7 cellular contexts compared by ENCODE assay signal in the genomic region with DNA sequence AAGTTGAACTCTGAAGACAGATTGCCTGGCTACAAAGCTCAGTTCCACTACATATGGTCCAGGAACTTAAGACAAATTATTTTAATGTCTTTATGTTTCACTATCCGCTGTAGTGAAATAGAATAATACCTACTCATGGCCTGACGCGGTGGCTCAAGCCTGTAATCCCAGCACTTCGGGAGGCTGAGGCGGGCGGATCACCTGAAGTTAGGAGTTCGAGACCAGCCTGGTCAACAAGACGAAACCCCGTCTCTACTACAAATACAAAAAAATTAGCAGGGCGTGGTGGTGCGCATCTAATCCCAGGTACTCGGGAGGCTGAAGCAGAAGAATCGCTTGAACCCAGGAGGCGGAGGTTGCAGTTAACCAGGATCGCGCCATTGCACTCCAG. TPM values are rescaled to one million over a fixed set of nuclear protein-coding genes. Genes with fewer than 3 reads are reported as not detected.
A peak's percentile ranks its signal among the peaks of the same experiment; 100 is the strongest.
DNase-seq lines count a peak whose midpoint lies in the region; TF ChIP-seq lines count a peak whose summit lies in the region.
"Not testable (repeated sequence)": the region's sequence is repeated elsewhere in the genome, so short reads cannot be mapped to it uniquely, and the experiment has no call there.
"Had no signal": no experiment of that assay in that cellular context is flagged by ENCODE, and none has a peak within 500 bp of the region (broad histone marks: within the 10 kb centered on the region; RNA-seq: fewer than 3 reads in every experiment).

No MANE protein-coding gene starts in this region.

- not testable (repeated sequence) for H3K36me3 ChIP-seq in H7 (replicated peaks; ENCODE audit: control insufficient read depth, insufficient read depth, low read length); breast epithelium; right atrium auricular region; neural progenitor cell

- H3K27me3 ChIP-seq in H7 (ENCODE audit: control insufficient read depth, insufficient read depth, low read length); breast epithelium; right atrium auricular region; neural progenitor cell: not testable (repeated sequence)

- H3K27ac Mint-ChIP-seq in T-helper 2 cell treated with Interferon-gamma antibody and Interleukin-4, amounts not matched to agents 5 μg/mL and 100 μg/mL, for 36 hours, result peak overlapping the region; percentile 95
- H3K27ac Mint-ChIP-seq in neural progenitor cell (peak overlapping the region; percentile 85), type B pancreatic cell (peak overlapping the region; percentile 92)

- H3K4me3 ChIP-seq in H7 (ENCODE audit: insufficient read depth, low read depth, low read length) (peak overlapping the region; percentile 94), breast epithelium (peak overlapping the region; percentile 84 to 94 (median 90)), right atrium auricular region (peak overlapping the region; percentile 60 to 78), neural progenitor cell (peak overlapping the region; percentile 95)

- peak overlapping the region; percentile 93 for H3K9ac ChIP-seq in neural progenitor cell

- intact Hi-C loops in breast epithelium (cut with DNase I; ENCODE audit: low total_unique reads), result not testable (repeated sequence)

- not testable (repeated sequence) for TF ChIP-seq POLR2A in breast epithelium (IDR thresholded peaks at IDR 0.05)

- H3K27ac ChIP-seq in breast epithelium, result peak overlapping the region; percentile 86 to 92
- H3K27ac ChIP-seq in right atrium auricular region, result peak overlapping the region; percentile 80 to 84
- H3K27ac ChIP-seq in neural progenitor cell, result peak overlapping the region; percentile 92

- H3K4me1 ChIP-seq in breast epithelium, neural progenitor cell: not testable (repeated sequence)
- peaks cover 0 to 13% of the 10 kb centered on the region in 2 donors for H3K4me1 ChIP-seq in right atrium auricular region

- H3K27me3 Mint-ChIP-seq in T-helper 2 cell treated with Interferon-gamma antibody and Interleukin-4, amounts not matched to agents 5 μg/mL and 100 μg/mL, for 36 hours (ENCODE audit: low read depth); neural progenitor cell (ENCODE audit: insufficient read depth, low read depth); type B pancreatic cell: not testable (repeated sequence)

- not testable (repeated sequence) for TF ChIP-seq CTCF in breast epithelium (IDR thresholded peaks at IDR 0.05); right atrium auricular region (IDR thresholded peaks at IDR 0.05); neural progenitor cell (IDR thresholded peaks at IDR 0.05); type B pancreatic cell (conservative IDR thresholded peaks at IDR 0.05)

- not testable (repeated sequence) for H3K9me3 Mint-ChIP-seq in T-helper 2 cell treated with Interferon-gamma antibody and Interleukin-4, amounts not matched to agents 5 μg/mL and 100 μg/mL, for 36 hours; neural progenitor cell; type B pancreatic cell

- not testable (repeated sequence) for DNase-seq in H7; T-helper 2 cell treated with Interferon-gamma antibody and Interleukin-4, amounts not matched to agents 5 μg/mL and 100 μg/mL, for 36 hours (ENCODE audit: low spot score); breast epithelium (ENCODE audit: low spot score in 2 of 2); right atrium auricular region (ENCODE audit: low spot score); neural progenitor cell (ENCODE audit: low spot score); type B pancreatic cell (ENCODE audit: extremely low spot score, unreplicated experiment)

- peak overlapping the region; percentile 100 for H3K4me3 Mint-ChIP-seq in T-helper 2 cell treated with Interferon-gamma antibody and Interleukin-4, amounts not matched to agents 5 μg/mL and 100 μg/mL, for 36 hours
- H3K4me3 Mint-ChIP-seq in neural progenitor cell (peak overlapping the region; percentile 98), type B pancreatic cell (peak overlapping the region; percentile 98)

- H4K20me1 ChIP-seq in neural progenitor cell (ENCODE audit: low read depth), result peaks cover 20% of the 10 kb centered on the region

- not testable (repeated sequence) for H3K9me3 ChIP-seq in breast epithelium; right atrium auricular region; neural progenitor cell (ENCODE audit: low read depth)

- peaks cover 14% of the 10 kb centered on the region for H3F3A ChIP-seq in neural progenitor cell (ENCODE audit: low read depth)

- H3K4me1 Mint-ChIP-seq in T-helper 2 cell treated with Interferon-gamma antibody and Interleukin-4, amounts not matched to agents 5 μg/mL and 100 μg/mL, for 36 hours (ENCODE audit: low read depth), result peaks cover 12% of the 10 kb centered on the region
- peaks cover 12% of the 10 kb centered on the region for H3K4me1 Mint-ChIP-seq in neural progenitor cell
- H3K4me1 Mint-ChIP-seq in type B pancreatic cell (ENCODE audit: unreplicated experiment), result not testable (repeated sequence)

- peaks cover 33% of the 10 kb centered on the region for H3K79me2 ChIP-seq in neural progenitor cell (ENCODE audit: low read depth)

- peak overlapping the region; percentile 95 for H2AFZ ChIP-seq in neural progenitor cell (replicated peaks)

- peak overlapping the region; percentile 94 for H3K4me2 ChIP-seq in neural progenitor cell

- H3K36me3 Mint-ChIP-seq in T-helper 2 cell treated with Interferon-gamma antibody and Interleukin-4, amounts not matched to agents 5 μg/mL and 100 μg/mL, for 36 hours (ENCODE audit: low read depth), result peaks cover 10% of the 10 kb centered on the region
- not testable (repeated sequence) for H3K36me3 Mint-ChIP-seq in neural progenitor cell, type B pancreatic cell

RNA-seq across cellular contexts. Expression of a gene that starts 0.6 kb away (rescaled TPM):
- total RNA-seq in H7 (2014; rRNA removed; shearing (Covaris generic)), result 62.3 and 98.0 TPM in 2 replicates
- total RNA-seq in breast epithelium (10 to 100 TPM; 75.7 to 83.4 (median 76.7) TPM), right atrium auricular region (10 to 100 TPM; 67.2 to 91.6 TPM), neural progenitor cell (ENCODE audit: low replicate concordance) (93.0 and 103 TPM in 2 replicates), type B pancreatic cell (ENCODE audit: low replicate concordance) (97.2 and 117 TPM in 2 replicates)

RNA-seq across cellular contexts. Expression of a gene that starts 23.1 kb away (rescaled TPM):
- total RNA-seq in H7 (2014; rRNA removed; shearing (Covaris generic)), result 0.52 and 2.1 TPM in 2 replicates
- total RNA-seq in breast epithelium (not detected), right atrium auricular region (not detected), neural progenitor cell (ENCODE audit: low replicate concordance) (not detected in 2 replicates), type B pancreatic cell (ENCODE audit: low replicate concordance) (0.69 TPM in 1 of 2 replicates, not detected in the other)
- total RNA-seq: esophagus mucosa had no signal

RNA-seq across cellular contexts. Expression of a gene that starts 37.0 kb away (rescaled TPM):
- 65.4 and 67.2 TPM in 2 replicates for total RNA-seq in H7 (2014; rRNA removed; shearing (Covaris generic))
- 10 to 100 TPM; 45.9 to 70.1 (median 64.2) TPM for total RNA-seq in breast epithelium
- 10 to 100 TPM; 42.7 to 51.8 TPM for total RNA-seq in right atrium auricular region
- total RNA-seq in neural progenitor cell (ENCODE audit: low replicate concordance), result 45.5 and 57.9 TPM in 2 replicates
- total RNA-seq in type B pancreatic cell (ENCODE audit: low replicate concordance), result 72.1 and 78.0 TPM in 2 replicates

RNA-seq across cellular contexts. Expression of a gene that starts 51.9 kb away (rescaled TPM):
- total RNA-seq in H7 (2014; rRNA removed; shearing (Covaris generic)), result 105 and 124 TPM in 2 replicates
- total RNA-seq in breast epithelium (not detected), right atrium auricular region (not detected), neural progenitor cell (ENCODE audit: low replicate concordance) (129 and 137 TPM in 2 replicates), type B pancreatic cell (ENCODE audit: low replicate concordance) (104 and 232 TPM in 2 replicates)
- total RNA-seq: esophagus mucosa had no signal

RNA-seq across cellular contexts. Expression of a gene that starts 52.7 kb away (rescaled TPM):
- total RNA-seq in H7 (2014; rRNA removed; shearing (Covaris generic)), result 162 and 249 TPM in 2 replicates
- 10 to 100 TPM; 55.5 to 85.2 (median 81.6) TPM for total RNA-seq in breast epithelium
- 1,000 to 10,000 TPM in 1 of 2 donors, 100 to 1,000 TPM in 1; 419 to 1,068 TPM for total RNA-seq in right atrium auricular region
- 29.4 and 51.7 TPM in 2 replicates for total RNA-seq in neural progenitor cell (ENCODE audit: low replicate concordance)
- total RNA-seq in type B pancreatic cell (ENCODE audit: low replicate concordance), result 91.5 and 92.2 TPM in 2 replicates
